8 cellular contexts compared by ENCODE assay signal in genomic region chr1:16215882-16216753, GRCh38. TPM values are rescaled to one million over a fixed set of nuclear protein-coding genes. Genes with fewer than 3 reads are reported as not detected.
A peak's percentile ranks its signal among the peaks of the same experiment; 100 is the strongest.
DNase-seq lines count a peak whose midpoint lies in the region; ATAC-seq lines count a peak whose summit lies in the region.

No MANE protein-coding gene starts in this region.

- peak overlapping the region; percentile 66 for H3K4me3 ChIP-seq in HUES48 (ENCODE audit: low read depth, low read length)

- H3K4me1 Mint-ChIP-seq in activated naive CD8-positive, alpha-beta T cell treated with anti-CD3 and anti-CD28 coated beads, Interleukin-2, amount 50 U/mL, for 24 hours = peaks cover 15% of the 10 kb centered on the region

- no peak overlapping the region for H3K27ac ChIP-seq in HUES48 (ENCODE audit: low read depth, low read length)

- peak; percentile 44 for ATAC-seq in activated naive CD8-positive, alpha-beta T cell treated with anti-CD3 and anti-CD28 coated beads, Interleukin-2, amount 50 U/mL, for 24 hours

- H3K9ac ChIP-seq in HUES48 (ENCODE audit: low read depth, low read length) = no peak overlapping the region

- H3K36me3 ChIP-seq in HUES48 (ENCODE audit: control insufficient read depth, insufficient read depth, low read length) = no peaks in the 10 kb centered on the region

- no peaks in the 10 kb centered on the region for H3K9me3 ChIP-seq in HUES48 (ENCODE audit: control insufficient read depth, insufficient read depth, low read length)

- intact Hi-C loops in head of caudate nucleus (cut with DNase I) = no loop called here

- no peaks in the 10 kb centered on the region for H3K9me3 Mint-ChIP-seq in activated naive CD8-positive, alpha-beta T cell treated with anti-CD3 and anti-CD28 coated beads, Interleukin-2, amount 50 U/mL, for 24 hours

- H3K27me3 ChIP-seq in HUES48 (ENCODE audit: control insufficient read depth, insufficient read depth, low read length) = peaks cover 9% of the 10 kb centered on the region

- no peak overlapping the region for H3K27ac Mint-ChIP-seq in activated naive CD8-positive, alpha-beta T cell treated with anti-CD3 and anti-CD28 coated beads, Interleukin-2, amount 50 U/mL, for 24 hours

- H3K27me3 Mint-ChIP-seq in activated naive CD8-positive, alpha-beta T cell treated with anti-CD3 and anti-CD28 coated beads, Interleukin-2, amount 50 U/mL, for 24 hours = no peaks in the 10 kb centered on the region

- peak; percentile 24 for DNase-seq in COR-L47 (lab: John Stamatoyannopoulos, UW)
- DNase-seq in SHP77 treated with DMSO at 0.1 percent for 48 hours (lab: John Stamatoyannopoulos, UW) = peak; percentile 85
- peak; percentile 75 for DNase-seq in activated naive CD8-positive, alpha-beta T cell treated with anti-CD3 and anti-CD28 coated beads, Interleukin-2, amount 50 U/mL, for 24 hours
- DNase-seq in head of caudate nucleus = peak; percentile 32 to 86 (median 67)
- DNase-seq in nucleus accumbens (lab: John Stamatoyannopoulos, UW) = peak in 43 of 56 donors; percentile 5 to 81 (median 36)
- peak; percentile 89 for DNase-seq in ureter (ENCODE audit: low spot score)
- no peak for DNase-seq in NCI-H446 treated with DMSO at 0.1 percent for 48 hours (lab: John Stamatoyannopoulos, UW)

- peak overlapping the region; percentile 79 for H3K4me3 Mint-ChIP-seq in activated naive CD8-positive, alpha-beta T cell treated with anti-CD3 and anti-CD28 coated beads, Interleukin-2, amount 50 U/mL, for 24 hours

- H3K4me1 ChIP-seq in HUES48 (ENCODE audit: control insufficient read depth, insufficient read depth, low read length) = peaks cover 26% of the 10 kb centered on the region

- H3K36me3 Mint-ChIP-seq in activated naive CD8-positive, alpha-beta T cell treated with anti-CD3 and anti-CD28 coated beads, Interleukin-2, amount 50 U/mL, for 24 hours (ENCODE audit: low read depth) = no peaks in the 10 kb centered on the region

RNA-seq across cellular contexts. Expression of gene ARHGEF19, which starts 3.7 kb away (rescaled TPM):
- 24.8 TPM for total RNA-seq in ureter

RNA-seq across cellular contexts. Expression of gene CPLANE2, which starts 20.9 kb away (rescaled TPM):
- 9.0 TPM for total RNA-seq in ureter
